In the genomic region with DNA sequence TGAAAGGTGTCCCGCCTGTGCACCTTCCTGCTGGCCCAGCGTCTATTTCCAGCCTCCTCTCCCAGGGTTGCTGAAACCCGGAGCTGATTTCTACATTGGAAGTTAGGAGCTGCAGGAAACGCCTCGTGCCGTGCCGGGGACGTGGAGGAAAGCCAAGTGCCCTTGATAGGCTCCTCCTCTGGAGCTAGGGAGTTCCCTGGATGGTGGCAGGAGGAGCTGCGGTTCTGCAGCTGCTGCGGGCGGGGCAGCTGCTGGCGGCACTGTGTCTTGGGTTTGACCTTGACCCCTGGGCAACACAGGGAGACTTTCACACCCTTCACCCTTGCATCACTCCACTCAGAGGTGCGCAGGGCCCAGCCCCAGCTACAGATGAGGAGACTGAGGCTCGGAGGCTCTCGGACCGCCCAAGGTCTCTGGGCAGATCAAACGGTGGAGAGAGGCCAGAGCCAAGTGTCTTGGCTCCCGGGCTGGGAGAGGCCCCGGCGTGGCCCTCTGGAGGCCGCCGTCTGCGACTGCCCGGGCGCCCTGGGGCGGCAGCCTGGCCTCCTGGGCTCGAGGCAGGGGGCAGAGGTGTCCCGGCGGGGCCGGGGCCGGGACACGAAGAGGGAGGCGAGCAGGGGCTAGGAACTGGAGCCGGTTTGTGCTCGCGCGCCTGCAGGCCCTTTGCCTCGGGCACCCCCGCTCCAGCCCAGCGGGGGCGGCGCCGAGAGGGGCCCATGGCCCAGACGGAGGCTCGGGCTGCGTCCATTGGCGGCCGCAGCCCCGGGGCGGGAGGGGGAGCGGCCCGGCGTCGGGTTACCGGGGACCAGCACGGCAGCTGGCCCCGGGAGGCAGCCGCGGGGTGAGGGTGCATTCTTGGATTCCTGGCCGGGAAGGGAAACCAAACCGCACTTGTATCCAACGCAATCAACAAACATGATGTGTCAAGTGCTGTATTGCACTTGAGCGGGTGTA, we compare ENCODE assay signal across 7 cellular contexts.
A peak's percentile ranks its signal among the peaks of the same experiment; 100 is the strongest.
DNase-seq lines count a peak whose midpoint lies in the region; ATAC-seq and TF ChIP-seq lines count a peak whose summit lies in the region.

No MANE protein-coding gene starts in this region.

- H3K9ac ChIP-seq in colonic mucosa (ENCODE audit: low read depth in 2 of 2, low read length in 2 of 2) = peak overlapping the region; percentile 61

- ATAC-seq in HG02973 (IDR thresholded peaks at IDR 0.05; ENCODE audit: unreplicated experiment) = peak; percentile 37
- ATAC-seq in stimulated activated naive B cell treated with anti-CD40 and anti-IgM and Interleukin-4, amounts not matched to agents 10 μg/mL and 1 μg/mL and 100 μg/mL, for 72 hours (replicated peaks) = peak; percentile 7 to 19

- H3K9me3 ChIP-seq in colonic mucosa = no peaks in the 10 kb centered on the region

- peak overlapping the region; percentile 90 for H3K27ac Mint-ChIP-seq in stimulated activated naive B cell treated with anti-CD40 and anti-IgM and Interleukin-4, amounts not matched to agents 10 μg/mL and 1 μg/mL and 100 μg/mL, for 72 hours

- peak overlapping the region; percentile 42 for H3K4me3 ChIP-seq in colonic mucosa

- no peaks in the 10 kb centered on the region for H3K9me3 Mint-ChIP-seq in stimulated activated naive B cell treated with anti-CD40 and anti-IgM and Interleukin-4, amounts not matched to agents 10 μg/mL and 1 μg/mL and 100 μg/mL, for 72 hours

- H3K36me3 Mint-ChIP-seq in stimulated activated naive B cell treated with anti-CD40 and anti-IgM and Interleukin-4, amounts not matched to agents 10 μg/mL and 1 μg/mL and 100 μg/mL, for 72 hours = peaks cover 4 to 15% of the 10 kb centered on the region in 2 donors

- H3K4me3 Mint-ChIP-seq in stimulated activated naive B cell treated with anti-CD40 and anti-IgM and Interleukin-4, amounts not matched to agents 10 μg/mL and 1 μg/mL and 100 μg/mL, for 72 hours = peak overlapping the region in 1 of 2 donors; percentile 70

- H3K4me1 Mint-ChIP-seq in stimulated activated naive B cell treated with anti-CD40 and anti-IgM and Interleukin-4, amounts not matched to agents 10 μg/mL and 1 μg/mL and 100 μg/mL, for 72 hours = peaks cover 22 to 32% of the 10 kb centered on the region in 2 donors

- intact Hi-C loops in colonic mucosa (cut with DNase I) = loop anchor here (5.0 to 10.0 kb wide), 2 partner anchors 105 to 212 kb away; no protein-coding TSS in a partner anchor

- H3K36me3 ChIP-seq in colonic mucosa = no peaks in the 10 kb centered on the region

- no peak for TF ChIP-seq CTCF in GM10248 (IDR thresholded peaks at IDR 0.05; ENCODE audit: control extremely low read depth, extremely low read depth, low read depth, missing control alignments)
- no peak for TF ChIP-seq CTCF in colonic mucosa (IDR thresholded peaks at IDR 0.05)

- H3K27ac ChIP-seq in colonic mucosa = peak overlapping the region; percentile 95

- H3K27me3 Mint-ChIP-seq in stimulated activated naive B cell treated with anti-CD40 and anti-IgM and Interleukin-4, amounts not matched to agents 10 μg/mL and 1 μg/mL and 100 μg/mL, for 72 hours = no peaks in the 10 kb centered on the region

- H3K27me3 ChIP-seq in colonic mucosa = no peaks in the 10 kb centered on the region

- peak; percentile 79 for DNase-seq in GM10248 (ENCODE audit: extremely low spot score)
- DNase-seq in NOMO-1 treated with dmso at 0.1 percent for 144 hours (lab: John Stamatoyannopoulos, UW; ENCODE audit: unreplicated experiment) = peak; percentile 52
- peak; percentile 96 for DNase-seq in colonic mucosa
- DNase-seq in left kidney (ENCODE audit: low read depth, low spot score) = peak; percentile 88
- no peak for DNase-seq in stimulated activated naive B cell treated with anti-CD40 and anti-IgM and Interleukin-4, amounts not matched to agents 10 μg/mL and 1 μg/mL and 100 μg/mL, for 72 hours
- no peak for DNase-seq in stimulated activated CD8-positive, alpha-beta memory T cell treated with anti-CD3 and anti-CD28 coated beads, Interleukin-4, amount 100 ng/mL, for 48 hours

- H3K4me1 ChIP-seq in colonic mucosa = peaks cover 4% of the 10 kb centered on the region

- CTCF ChIA-PET in GM10248 (lab: Yijun Ruan, JAX) = interaction anchor here (0.8 to 4.2 kb wide), 27 partner anchors 9 to 336 kb away, joined by 3 to 18 read pairs (median 4); partner anchors contain the start of genes AFTPH and SERTAD2

- POLR2A ChIA-PET in GM10248 (lab: Yijun Ruan, JAX) = interaction anchor here (0.6 to 1.3 kb wide), 5 partner anchors 109 to 253 kb away, joined by 3 to 6 read pairs (median 4); no protein-coding TSS in a partner anchor

Comparison
In these comparisons a context has a peak if more than half of its experiments do, and no peak if none do; other contexts are left out.
1. DNase-seq: peak in GM10248 (single experiment), NOMO-1 treated with dmso at 0.1 percent for 144 hours (single experiment), colonic mucosa (single experiment) and left kidney (single experiment); none in stimulated activated naive B cell treated with anti-CD40 and anti-IgM and Interleukin-4, amounts not matched to agents 10 μg/mL and 1 μg/mL and 100 μg/mL, for 72 hours (single experiment) and stimulated activated CD8-positive, alpha-beta memory T cell treated with anti-CD3 and anti-CD28 coated beads, Interleukin-4, amount 100 ng/mL, for 48 hours (single experiment).